1 cellular context compared by ENCODE assay signal in genomic region chr19:11563530-11563929, GRCh38.
TF ChIP-seq lines count a peak whose summit lies in the region.

No MANE protein-coding gene starts in this region.

TF ChIP-seq in K562, 482 proteins besides CTCF, POLR2A, EP300 and RAD21 (continued from another document):
- TF ChIP-seq ID3 (CRISPR knock-in tag; IDR thresholded peaks at IDR 0.05) (no peak), ID3 (tag; IDR thresholded peaks at IDR 0.05) (peak; percentile 40; the same call in 1 of the 2 replicates), L3MBTL2 (IDR thresholded peaks at IDR 0.05) (0 out of 2 replicates have a peak, but pooled peaks have one; percentile 42), KAT8 (IDR thresholded peaks at IDR 0.05; ENCODE audit: low read depth) (no peak), ARID1B (IDR thresholded peaks at IDR 0.05) (peak; percentile 80)
- TF ChIP-seq, protein P1, sequence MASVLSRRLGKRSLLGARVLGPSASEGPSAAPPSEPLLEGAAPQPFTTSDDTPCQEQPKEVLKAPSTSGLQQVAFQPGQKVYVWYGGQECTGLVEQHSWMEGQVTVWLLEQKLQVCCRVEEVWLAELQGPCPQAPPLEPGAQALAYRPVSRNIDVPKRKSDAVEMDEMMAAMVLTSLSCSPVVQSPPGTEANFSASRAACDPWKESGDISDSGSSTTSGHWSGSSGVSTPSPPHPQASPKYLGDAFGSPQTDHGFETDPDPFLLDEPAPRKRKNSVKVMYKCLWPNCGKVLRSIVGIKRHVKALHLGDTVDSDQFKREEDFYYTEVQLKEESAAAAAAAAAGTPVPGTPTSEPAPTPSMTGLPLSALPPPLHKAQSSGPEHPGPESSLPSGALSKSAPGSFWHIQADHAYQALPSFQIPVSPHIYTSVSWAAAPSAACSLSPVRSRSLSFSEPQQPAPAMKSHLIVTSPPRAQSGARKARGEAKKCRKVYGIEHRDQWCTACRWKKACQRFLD (CRISPR knock-in tag; IDR thresholded peaks at IDR 0.05) = peak; percentile 47; the same call in 1 of the 2 replicates
